Comparison of ENCODE assay signal across 6 cellular contexts in the genomic region with DNA sequence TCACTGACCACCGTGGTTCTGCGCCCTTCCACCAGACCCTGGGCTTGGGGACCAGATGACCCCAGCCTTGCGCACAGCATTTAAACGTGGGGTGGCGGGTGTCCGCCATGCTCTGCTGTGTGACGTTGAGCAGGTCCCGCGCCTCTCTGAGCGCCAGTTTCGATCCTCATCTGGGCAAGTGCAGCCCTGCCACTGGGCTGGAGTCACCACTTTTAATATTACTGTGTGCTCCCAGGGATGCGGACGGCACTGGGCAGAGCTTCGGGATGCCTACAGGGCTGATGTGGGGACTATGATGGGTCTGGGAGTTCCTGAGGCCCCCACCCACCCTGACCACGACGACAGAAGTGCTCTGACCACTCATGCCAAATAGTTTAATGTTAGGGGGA. TPM values are rescaled to one million over a fixed set of nuclear protein-coding genes. Genes with fewer than 3 reads are reported as not detected.
DNase-seq lines count a peak whose midpoint lies in the region; TF ChIP-seq lines count a peak whose summit lies in the region.

No MANE protein-coding gene starts in this region.

- H3K27ac Mint-ChIP-seq in T-helper 1 cell treated with Interleukin-12 subunit alpha and Interleukin-12 subunit beta and Interleukin-4 antibody, amounts not matched to agents 30 μg/mL and 1 μg/mL, for 36 hours, result peak overlapping the region; percentile 76

- H3K27ac ChIP-seq in temporal lobe (ENCODE audit: low read depth, low read length), result peak overlapping the region; percentile 85

- H3K4me3 Mint-ChIP-seq in T-helper 1 cell treated with Interleukin-12 subunit alpha and Interleukin-12 subunit beta and Interleukin-4 antibody, amounts not matched to agents 30 μg/mL and 1 μg/mL, for 36 hours, result peak overlapping the region; percentile 90

- H3K36me3 Mint-ChIP-seq in T-helper 1 cell treated with Interleukin-12 subunit alpha and Interleukin-12 subunit beta and Interleukin-4 antibody, amounts not matched to agents 30 μg/mL and 1 μg/mL, for 36 hours (ENCODE audit: low read depth), result no peaks in the 10 kb centered on the region

- TF ChIP-seq CTCF in fibroblast of villous mesenchyme (IDR thresholded peaks at IDR 0.05; ENCODE audit: insufficient read depth, low read depth, low read length), result no peak

- no peaks in the 10 kb centered on the region for H3K27me3 Mint-ChIP-seq in T-helper 1 cell treated with Interleukin-12 subunit alpha and Interleukin-12 subunit beta and Interleukin-4 antibody, amounts not matched to agents 30 μg/mL and 1 μg/mL, for 36 hours (ENCODE audit: low read depth)

- no peaks in the 10 kb centered on the region for H3K9me3 Mint-ChIP-seq in T-helper 1 cell treated with Interleukin-12 subunit alpha and Interleukin-12 subunit beta and Interleukin-4 antibody, amounts not matched to agents 30 μg/mL and 1 μg/mL, for 36 hours

- DNase-seq in T-helper 1 cell, result no peak
- no peak for DNase-seq in fibroblast of villous mesenchyme (ENCODE audit: low read depth)
- no peak for DNase-seq in superior temporal gyrus (ENCODE audit: extremely low spot score)
- no peak for DNase-seq in MV-4-11 (lab: John Stamatoyannopoulos, UW)

- H3K4me1 Mint-ChIP-seq in T-helper 1 cell treated with Interleukin-12 subunit alpha and Interleukin-12 subunit beta and Interleukin-4 antibody, amounts not matched to agents 30 μg/mL and 1 μg/mL, for 36 hours (ENCODE audit: low read depth), result peaks cover 8% of the 10 kb centered on the region

- H3K4me3 ChIP-seq in fibroblast of villous mesenchyme (ENCODE audit: low read depth, low read length), result peak overlapping the region; percentile 80

RNA-seq across cellular contexts. Expression of gene NUDT8, which starts 1.2 kb away (rescaled TPM):
- total RNA-seq in fibroblast of villous mesenchyme (4.7 and 5.8 TPM in 2 replicates), temporal lobe (2.2 TPM)

RNA-seq across cellular contexts. Expression of gene TBX10, which starts 8.6 kb away (rescaled TPM):
- not detected in 2 replicates for total RNA-seq in fibroblast of villous mesenchyme
- total RNA-seq in temporal lobe, result not detected

RNA-seq across cellular contexts. Expression of gene ACY3, which starts 19.6 kb away (rescaled TPM):
- total RNA-seq in fibroblast of villous mesenchyme (not detected in 2 replicates), temporal lobe (not detected)

RNA-seq across cellular contexts. Expression of gene NDUFV1, which starts 24.2 kb away (rescaled TPM):
- total RNA-seq in fibroblast of villous mesenchyme, result 140 and 178 TPM in 2 replicates
- 184 TPM for total RNA-seq in temporal lobe

RNA-seq across cellular contexts. Expression of gene ALDH3B2, which starts 43.5 kb away (rescaled TPM):
- not detected in 2 replicates for total RNA-seq in fibroblast of villous mesenchyme
- under 0.01 TPM for total RNA-seq in temporal lobe
